9 cellular contexts compared by ENCODE assay signal in genomic region chr2:120675460-120676130, GRCh38.
DNase-seq lines count a peak whose midpoint lies in the region; ATAC-seq and TF ChIP-seq lines count a peak whose summit lies in the region.
"Had no signal": no experiment of that assay in that cellular context is flagged by ENCODE, and none has a peak within 500 bp of the region (broad histone marks: within the 10 kb centered on the region; RNA-seq: fewer than 3 reads in every experiment).

No MANE protein-coding gene starts in this region.

- H2BK15ac ChIP-seq in mesenchymal stem cell (ENCODE audit: low read depth, poor library complexity, severe bottlenecking) = no peak overlapping the region

- intact Hi-C loops in stomach (cut with DNase I; ENCODE audit: low total_unique reads) = loop anchor here (5.0 kb wide), 1 partner anchor 333 kb away; no protein-coding TSS in a partner anchor

- no peak overlapping the region for H2BK12ac ChIP-seq in mesenchymal stem cell (ENCODE audit: low read length in 2 of 2)

- TF ChIP-seq EP300 in stomach (IDR thresholded peaks at IDR 0.05) = no peak

- H3K27ac ChIP-seq in mesenchymal stem cell (ENCODE audit: low read length, poor library complexity, severe bottlenecking) (no peak overlapping the region), stomach (no peak overlapping the region)

- no peak overlapping the region for H3K23ac ChIP-seq in mesenchymal stem cell (ENCODE audit: low read length in 2 of 2)

- H3K27ac Mint-ChIP-seq in WTC11 = no peak overlapping the region
- H3K27ac Mint-ChIP-seq: T-helper 1 cell treated with Interleukin-12 subunit alpha and Interleukin-12 subunit beta and Interleukin-4 antibody, amounts not matched to agents 30 μg/mL and 1 μg/mL, for 36 hours had no signal

- no peak overlapping the region for H3K9ac ChIP-seq in mesenchymal stem cell (ENCODE audit: low read length)

- no peak overlapping the region for H2AFZ ChIP-seq in mesenchymal stem cell (ENCODE audit: low read depth, low read length)

- DNase-seq in GM12865 (ENCODE audit: low read depth) = peak; percentile 43
- peak; percentile 37 to 41 for DNase-seq in Kasumi-1 (lab: John Stamatoyannopoulos, UW)
- peak; percentile 84 for DNase-seq in WTC11 (ENCODE audit: low spot score)
- peak; percentile 82 for DNase-seq in ecto neural progenitor cell (ENCODE audit: low spot score)
- peak; percentile 52 for DNase-seq in mesenchymal stem cell
- peak; percentile 68 for DNase-seq in stomach

- WGBS in mesenchymal stem cell = 42% methylated on average over 26 of the region's 26 CpGs
- WGBS in stomach, 5 donors = 31 to 49% (median 38%) methylated on average over 18 to 26 of the region's 26 CpGs

- POLR2A ChIA-PET in WTC11 (lab: Charles Lee) = no interaction called here

- no peak overlapping the region for H3K4me3 ChIP-seq in GM12865 (ENCODE audit: low read depth, low read length)
- H3K4me3 ChIP-seq in mesenchymal stem cell (ENCODE audit: insufficient read depth in 1 of 2, low read depth in 1 of 2, low read length in 2 of 2) = no peak overlapping the region
- no peak overlapping the region for H3K4me3 ChIP-seq in stomach

- no peaks in the 10 kb centered on the region for H3K9me3 ChIP-seq in mesenchymal stem cell (ENCODE audit: control insufficient read depth, low read length)
- H3K9me3 ChIP-seq in stomach = no peaks in the 10 kb centered on the region

- TF ChIP-seq CTCF in GM12865 (IDR thresholded peaks at IDR 0.05; ENCODE audit: insufficient read depth, low read depth, low read length, missing control alignments) = peak; percentile 70
- peak; percentile 81 for TF ChIP-seq CTCF in WTC11 (IDR thresholded peaks at IDR 0.05)
- TF ChIP-seq CTCF in stomach (IDR thresholded peaks at IDR 0.05) = peak in 5 of 7 experiments; percentile 36 to 67 (median 59)

- no peak overlapping the region for H3K14ac ChIP-seq in mesenchymal stem cell (ENCODE audit: low read length in 2 of 2)

- H3K4ac ChIP-seq in mesenchymal stem cell (ENCODE audit: low read depth in 1 of 2, low read length in 2 of 2) = no peak overlapping the region

- H3K36me3 Mint-ChIP-seq in WTC11 = no peaks in the 10 kb centered on the region

- peaks cover 59% of the 10 kb centered on the region for H3K27me3 Mint-ChIP-seq in WTC11 (ENCODE audit: low read depth)

- peaks cover 3% of the 10 kb centered on the region; the same call in 1 of the 2 replicates for H3K4me1 Mint-ChIP-seq in WTC11

- H3K27me3 ChIP-seq in mesenchymal stem cell (ENCODE audit: control insufficient read depth in 1 of 2, insufficient read depth in 1 of 2, low read length in 2 of 2) (peaks cover 39 to 62% of the 10 kb centered on the region in 2 experiments), stomach (peaks cover 0 to 81% (median 14%) of the 10 kb centered on the region in 3 donors)

- H3K18ac ChIP-seq in mesenchymal stem cell (ENCODE audit: low read depth in 1 of 2, low read length in 2 of 2) = no peak overlapping the region

- H4K91ac ChIP-seq in mesenchymal stem cell (ENCODE audit: low read length) = no peak overlapping the region

- H2BK5ac ChIP-seq in mesenchymal stem cell (ENCODE audit: low read depth, low read length, poor library complexity, severe bottlenecking) = no peak overlapping the region

- no peaks in the 10 kb centered on the region for H3K9me3 Mint-ChIP-seq in WTC11
- H3K9me3 Mint-ChIP-seq: T-helper 1 cell treated with Interleukin-12 subunit alpha and Interleukin-12 subunit beta and Interleukin-4 antibody, amounts not matched to agents 30 μg/mL and 1 μg/mL, for 36 hours had no signal

- H3K4me1 ChIP-seq in mesenchymal stem cell (ENCODE audit: control insufficient read depth, insufficient read depth, low read depth, low read length) (peaks cover 6% of the 10 kb centered on the region), stomach (peaks cover 0 to 6% (median 2%) of the 10 kb centered on the region in 4 donors)

- no peak for TF ChIP-seq POLR2A in stomach (IDR thresholded peaks at IDR 0.05)

- no peak overlapping the region for H4K8ac ChIP-seq in mesenchymal stem cell (ENCODE audit: low read length)

- peak; percentile 72 for ATAC-seq in WTC11
- no peak for ATAC-seq in HG03280 (IDR thresholded peaks at IDR 0.05; ENCODE audit: unreplicated experiment)
- no peak for ATAC-seq in HG03460 (IDR thresholded peaks at IDR 0.05; ENCODE audit: unreplicated experiment)

- H3K4me3 Mint-ChIP-seq in WTC11 = no peak overlapping the region
- H3K4me3 Mint-ChIP-seq: T-helper 1 cell treated with Interleukin-12 subunit alpha and Interleukin-12 subunit beta and Interleukin-4 antibody, amounts not matched to agents 30 μg/mL and 1 μg/mL, for 36 hours had no signal

- H3K36me3 ChIP-seq in mesenchymal stem cell (ENCODE audit: control insufficient read depth in 1 of 2, insufficient read depth in 2 of 2, low read depth in 1 of 2, low read length in 2 of 2) (no peaks in the 10 kb centered on the region), stomach (no peaks in the 10 kb centered on the region)

- H3K4me2 ChIP-seq in mesenchymal stem cell (ENCODE audit: low read length, poor library complexity, severe bottlenecking) = no peak overlapping the region

- no peak overlapping the region for H2BK120ac ChIP-seq in mesenchymal stem cell (ENCODE audit: low read depth, low read length)

- no peaks in the 10 kb centered on the region for H3K79me1 ChIP-seq in mesenchymal stem cell (replicated peaks; ENCODE audit: low read length, poor library complexity, severe bottlenecking)

- CTCF ChIA-PET in WTC11 (lab: Charles Lee) = interaction anchor here (0.6 to 1.7 kb wide), 17 partner anchors 14 to 408 kb away, joined by 3 to 14 read pairs (median 4); no protein-coding TSS in a partner anchor

- no peak overlapping the region for H2AK5ac ChIP-seq in mesenchymal stem cell (ENCODE audit: low read length, severe bottlenecking)

TF ChIP-seq in WTC11, 78 proteins besides CTCF, POLR2A, EP300 and RAD21 (continues in another document):
- TF ChIP-seq SMAD3 (CRISPR knock-in tag; IDR thresholded peaks at IDR 0.05; ENCODE audit: borderline replicate concordance) = no peak
- TF ChIP-seq, protein P1, sequence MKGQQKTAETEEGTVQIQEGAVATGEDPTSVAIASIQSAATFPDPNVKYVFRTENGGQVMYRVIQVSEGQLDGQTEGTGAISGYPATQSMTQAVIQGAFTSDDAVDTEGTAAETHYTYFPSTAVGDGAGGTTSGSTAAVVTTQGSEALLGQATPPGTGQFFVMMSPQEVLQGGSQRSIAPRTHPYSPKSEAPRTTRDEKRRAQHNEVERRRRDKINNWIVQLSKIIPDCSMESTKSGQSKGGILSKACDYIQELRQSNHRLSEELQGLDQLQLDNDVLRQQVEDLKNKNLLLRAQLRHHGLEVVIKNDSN (CRISPR knock-in tag; IDR thresholded peaks at IDR 0.05) = peak; percentile 42; the same call in 1 of the 2 replicates
- TF ChIP-seq TEAD1 (CRISPR knock-in tag; IDR thresholded peaks at IDR 0.05) = no peak
- TF ChIP-seq, protein P2, sequence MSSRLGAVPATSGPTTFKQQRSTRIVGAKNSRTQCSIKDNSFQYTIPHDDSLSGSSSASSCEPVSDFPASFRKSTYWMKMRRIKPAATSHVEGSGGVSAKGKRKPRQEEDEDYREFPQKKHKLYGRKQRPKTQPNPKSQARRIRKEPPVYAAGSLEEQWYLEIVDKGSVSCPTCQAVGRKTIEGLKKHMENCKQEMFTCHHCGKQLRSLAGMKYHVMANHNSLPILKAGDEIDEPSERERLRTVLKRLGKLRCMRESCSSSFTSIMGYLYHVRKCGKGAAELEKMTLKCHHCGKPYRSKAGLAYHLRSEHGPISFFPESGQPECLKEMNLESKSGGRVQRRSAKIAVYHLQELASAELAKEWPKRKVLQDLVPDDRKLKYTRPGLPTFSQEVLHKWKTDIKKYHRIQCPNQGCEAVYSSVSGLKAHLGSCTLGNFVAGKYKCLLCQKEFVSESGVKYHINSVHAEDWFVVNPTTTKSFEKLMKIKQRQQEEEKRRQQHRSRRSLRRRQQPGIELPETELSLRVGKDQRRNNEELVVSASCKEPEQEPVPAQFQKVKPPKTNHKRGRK (CRISPR knock-in tag; IDR thresholded peaks at IDR 0.05; ENCODE audit: borderline replicate concordance) = no peak
- no peak for TF ChIP-seq JAZF1 (CRISPR knock-in tag; IDR thresholded peaks at IDR 0.05)
- TF ChIP-seq, protein P3, sequence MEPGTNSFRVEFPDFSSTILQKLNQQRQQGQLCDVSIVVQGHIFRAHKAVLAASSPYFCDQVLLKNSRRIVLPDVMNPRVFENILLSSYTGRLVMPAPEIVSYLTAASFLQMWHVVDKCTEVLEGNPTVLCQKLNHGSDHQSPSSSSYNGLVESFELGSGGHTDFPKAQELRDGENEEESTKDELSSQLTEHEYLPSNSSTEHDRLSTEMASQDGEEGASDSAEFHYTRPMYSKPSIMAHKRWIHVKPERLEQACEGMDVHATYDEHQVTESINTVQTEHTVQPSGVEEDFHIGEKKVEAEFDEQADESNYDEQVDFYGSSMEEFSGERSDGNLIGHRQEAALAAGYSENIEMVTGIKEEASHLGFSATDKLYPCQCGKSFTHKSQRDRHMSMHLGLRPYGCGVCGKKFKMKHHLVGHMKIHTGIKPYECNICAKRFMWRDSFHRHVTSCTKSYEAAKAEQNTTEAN (CRISPR knock-in tag; IDR thresholded peaks at IDR 0.05) = no peak
- peak; percentile 52 for TF ChIP-seq USF2 (CRISPR knock-in tag; IDR thresholded peaks at IDR 0.05)
